8 cellular contexts compared by ENCODE assay signal in genomic region chrX:73262991-73263390, GRCh38. TPM values are rescaled to one million over a fixed set of nuclear protein-coding genes. Genes with fewer than 3 reads are reported as not detected.
DNase-seq lines count a peak whose midpoint lies in the region; ATAC-seq lines count a peak whose summit lies in the region.

No MANE protein-coding gene starts in this region.

- DNase-seq in DMS53 treated with DMSO at 0.1 percent for 48 hours (lab: John Stamatoyannopoulos, UW; ENCODE audit: unreplicated experiment) (peak; percentile 0), HT-29 (ENCODE audit: low spot score) (peak; percentile 19), SW480 (ENCODE audit: low spot score) (peak; percentile 29), kidney tubule cell (ENCODE audit: low spot score) (peak; percentile 20), occipital lobe (lab: John Stamatoyannopoulos, UW) (no peak), MV-4-11 (lab: John Stamatoyannopoulos, UW) (no peak)

- no peak for ATAC-seq in GM21360 (IDR thresholded peaks at IDR 0.05; ENCODE audit: unreplicated experiment)
- ATAC-seq in HG02623 (IDR thresholded peaks at IDR 0.05; ENCODE audit: unreplicated experiment) = no peak

RNA-seq across cellular contexts. Expression of gene NAP1L2, which starts 48.3 kb away (rescaled TPM):
- not detected in 2 replicates for total RNA-seq in HT-29 (2014; rRNA removed; shearing (Covaris generic))
- 33.4 TPM for total RNA-seq in occipital lobe

Comparison
In these comparisons a context has a peak if more than half of its experiments do, and no peak if none do; other contexts are left out.
1. DNase-seq: peak in DMS53 treated with DMSO at 0.1 percent for 48 hours (single experiment), HT-29 (single experiment), SW480 (single experiment) and kidney tubule cell (single experiment); none in occipital lobe (single experiment) and MV-4-11 (single experiment).
2. RNA of gene NAP1L2, which starts 48.3 kb away (total RNA-seq): 33.4 TPM in occipital lobe (single experiment); not detected in HT-29; every median in the first group is over 10 times any median in the second.